In the genomic region with DNA sequence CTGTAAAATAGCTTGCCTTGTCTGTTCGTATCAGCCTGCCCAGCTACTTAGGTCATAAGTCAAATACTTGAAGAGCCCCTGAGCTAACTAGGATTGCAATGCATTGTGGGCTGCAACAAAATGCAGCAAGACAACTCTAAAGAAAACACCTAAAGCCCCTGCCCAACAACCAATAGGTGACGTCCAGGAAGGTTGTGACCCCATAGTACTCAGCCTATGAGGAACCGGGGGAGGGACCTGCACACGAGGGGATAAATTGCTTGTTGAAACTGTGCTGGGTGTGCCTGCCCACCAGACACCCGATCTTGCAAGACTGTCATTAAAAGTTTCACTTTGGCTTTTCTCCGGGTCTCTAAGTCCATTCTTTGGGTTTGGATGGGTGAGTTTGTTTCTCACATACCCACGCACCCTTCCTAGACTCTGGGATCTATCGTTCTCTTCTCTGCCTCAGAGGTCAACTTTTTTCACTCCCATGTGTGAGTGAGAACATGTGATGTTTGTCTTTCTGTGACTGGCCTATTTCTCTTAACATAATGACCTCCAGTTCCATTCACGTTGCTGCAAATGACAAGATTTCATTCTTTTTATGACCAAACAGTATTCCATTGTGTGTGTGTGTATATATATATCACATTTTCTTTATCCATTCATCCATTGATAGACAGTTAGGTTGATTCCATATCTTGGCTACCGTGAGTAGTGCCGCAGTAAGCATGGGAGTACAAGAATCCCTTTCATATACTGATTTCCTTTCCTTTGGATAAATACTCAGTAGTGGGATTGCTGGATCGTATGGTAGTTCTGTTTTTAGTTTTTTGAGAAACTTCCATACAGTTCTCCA, we compare ENCODE assay signal across 1 cellular context.
A peak's percentile ranks its signal among the peaks of the same experiment; 100 is the strongest.
TF ChIP-seq lines count a peak whose summit lies in the region.

No MANE protein-coding gene starts in this region.

TF ChIP-seq in GM12878, 131 proteins besides CTCF, POLR2A, EP300 and RAD21:
- TF ChIP-seq MEF2B (IDR thresholded peaks at IDR 0.05; ENCODE audit: partially characterized antibody, poor library complexity, severe bottlenecking) = peak; percentile 19
